Comparison of ENCODE assay signal across 9 cellular contexts in the genomic region with DNA sequence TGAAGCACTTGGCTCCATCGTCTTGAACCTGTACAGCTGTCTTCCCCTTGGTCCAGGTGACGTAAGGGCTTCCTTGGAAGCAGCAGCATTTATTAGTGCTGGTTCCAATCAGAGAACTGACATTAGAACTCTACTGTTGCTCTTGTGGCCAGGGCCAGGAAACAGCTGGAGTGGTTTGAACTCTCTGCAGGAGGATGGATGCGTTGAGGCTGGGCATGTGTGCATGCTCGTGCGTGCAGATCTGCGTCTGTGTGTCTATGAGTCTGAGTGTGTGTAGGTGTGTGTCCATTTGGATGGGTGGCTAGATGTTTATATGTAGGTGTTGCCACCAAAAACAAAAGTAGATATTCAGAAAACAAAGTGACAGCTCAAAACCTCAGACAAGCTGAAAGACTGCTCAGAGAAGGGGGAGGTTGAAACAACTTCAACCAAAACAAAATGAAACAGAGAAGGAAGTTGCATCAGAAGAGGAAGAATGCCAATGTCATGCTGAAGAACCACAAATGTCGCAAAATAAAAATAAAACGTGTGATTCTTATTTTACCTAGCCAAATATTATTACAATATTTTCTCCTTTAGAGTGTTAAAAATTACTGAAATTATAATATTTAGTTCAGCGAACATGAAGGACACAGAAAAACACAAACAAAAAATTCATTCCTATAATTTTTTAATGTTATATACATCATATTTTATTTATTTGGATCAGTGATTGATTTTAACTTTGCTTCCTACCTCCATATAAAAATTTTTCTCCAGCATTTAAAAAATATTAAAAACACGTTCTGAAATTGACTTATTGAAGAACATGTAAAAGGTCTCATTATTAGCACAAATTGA.
DNase-seq lines count a peak whose midpoint lies in the region.
"Had no signal": no experiment of that assay in that cellular context is flagged by ENCODE, and none has a peak within 500 bp of the region (broad histone marks: within the 10 kb centered on the region; RNA-seq: fewer than 3 reads in every experiment).

No MANE protein-coding gene starts in this region.

- no peak overlapping the region for H3K9ac ChIP-seq in GM23248
- H3K9ac ChIP-seq: parathyroid adenoma had no signal

- no peaks in the 10 kb centered on the region for H3K79me2 ChIP-seq in GM23248 (ENCODE audit: insufficient read depth)
- H3K79me2 ChIP-seq: parathyroid adenoma had no signal

- intact Hi-C loops in head of caudate nucleus (cut with DNase I): no loop called here

- no peaks in the 10 kb centered on the region for H3K9me3 ChIP-seq in GM23248 (ENCODE audit: low read depth)

- H3K4me2 ChIP-seq in GM23248 (ENCODE audit: unreplicated experiment): no peak overlapping the region

- no peak overlapping the region for H3K4me3 ChIP-seq in GM23248

- H3K9me2 ChIP-seq in GM23248 (ENCODE audit: insufficient read depth): no peaks in the 10 kb centered on the region

- 86 to 87% methylated on average over 10 of the region's 10 CpGs for WGBS in GM23248 (ENCODE audit: low coverage in 1 of 2, low lambda C conversion rate in 2 of 2, missing lambda C conversion rate in 2 of 2), 2 experiments

- in situ Hi-C loops in GM23248 (cut with MboI): no loop called here

- H3K27me3 ChIP-seq in GM23248 (replicated peaks; ENCODE audit: insufficient read depth): no peaks in the 10 kb centered on the region

- H3K27ac ChIP-seq in GM23248: no peak overlapping the region; the same call in 1 of the 2 replicates
- H3K27ac ChIP-seq: parathyroid adenoma had no signal

- peaks cover 18% of the 10 kb centered on the region for H3K4me1 ChIP-seq in GM23248 (ENCODE audit: insufficient read depth)
- H3K4me1 ChIP-seq: parathyroid adenoma had no signal

- peaks cover 7% of the 10 kb centered on the region; the same call in 1 of the 2 replicates for H3F3A ChIP-seq in GM23248 (ENCODE audit: insufficient read depth)

- peak; percentile 36 for DNase-seq in EL
- DNase-seq in GM23248: peak; percentile 44
- peak; percentile 27 for DNase-seq in NCI-H226
- DNase-seq in activated T-cell treated with anti-CD3 and anti-CD28 coated beads for 48 hours (ENCODE audit: low read depth): peak; percentile 50
- DNase-seq in head of caudate nucleus: peak in 30 of 42 donors; percentile 3 to 54 (median 24)
- DNase-seq in stimulated activated CD4-positive, alpha-beta T cell treated with anti-CD3 and anti-CD28 coated beads, Interleukin-4, amount 100 ng/mL, for 48 hours (ENCODE audit: low read depth in 2 of 2): peak; percentile 32 to 38
- DNase-seq in NCI-H1092 (lab: John Stamatoyannopoulos, UW): no peak
- no peak for DNase-seq in HT-29 (ENCODE audit: low spot score)

- no peaks in the 10 kb centered on the region for H4K20me1 ChIP-seq in GM23248 (ENCODE audit: insufficient read depth)

- peak overlapping the region; percentile 16; the same call in 1 of the 2 replicates for H2AFZ ChIP-seq in GM23248
- H2AFZ ChIP-seq: parathyroid adenoma had no signal

- no peaks in the 10 kb centered on the region for H3K36me3 ChIP-seq in GM23248 (ENCODE audit: low read depth)

Comparison
In these comparisons a context has a peak if more than half of its experiments do, and no peak if none do; other contexts are left out.
1. DNase-seq: peak in EL (single experiment), GM23248 (single experiment), NCI-H226 (single experiment), activated T-cell treated with anti-CD3 and anti-CD28 coated beads for 48 hours (single experiment), head of caudate nucleus (30 of 42) and stimulated activated CD4-positive, alpha-beta T cell treated with anti-CD3 and anti-CD28 coated beads, Interleukin-4, amount 100 ng/mL, for 48 hours (2 of 2); none in NCI-H1092 (single experiment) and HT-29 (single experiment).